In genomic region chr2:206856474-206856873, GRCh38 we compare ENCODE assay signal across 22 cellular contexts.
DNase-seq lines count a peak whose midpoint lies in the region; ATAC-seq and TF ChIP-seq lines count a peak whose summit lies in the region.
"Had no signal": no experiment of that assay in that cellular context is flagged by ENCODE, and none has a peak within 500 bp of the region (broad histone marks: within the 10 kb centered on the region; RNA-seq: fewer than 3 reads in every experiment).

No MANE protein-coding gene starts in this region.

- no peaks in the 10 kb centered on the region for H3K36me3 ChIP-seq in hepatocyte (replicated peaks; ENCODE audit: insufficient read depth, low read depth)
- H3K36me3 ChIP-seq: SJSA1 had no signal

- no peak for TF ChIP-seq POLR2A in GM18505 (IDR thresholded peaks at IDR 0.05; ENCODE audit: borderline replicate concordance, extremely low read depth, insufficient read depth, insufficient read length)

- no peak overlapping the region for H3K27ac ChIP-seq in hepatocyte
- H3K27ac ChIP-seq: SJSA1, skin epidermis had no signal

- no peak overlapping the region for H3K4me2 ChIP-seq in hepatocyte
- H3K4me2 ChIP-seq: GM23338 had no signal

- H3K79me2 ChIP-seq in hepatocyte: no peaks in the 10 kb centered on the region

- no peaks in the 10 kb centered on the region for H4K20me1 ChIP-seq in hepatocyte (ENCODE audit: insufficient read depth, poor library complexity, severe bottlenecking)

- intact Hi-C loops in activated T-helper 2 cell treated with anti-CD3 and anti-CD28 coated beads, Interferon-gamma antibody, Interleukin-2, Interleukin-4, amounts not matched to agents 10 μg/mL and 5 μg/mL and 100 μg/mL, durations not matched to agents 14 hours and 24 hours and 36 hours (cut with micrococcal nuclease): no loop called here

- no peak overlapping the region for H3K27ac Mint-ChIP-seq in activated T-helper 2 cell treated with anti-CD3 and anti-CD28 coated beads, Interferon-gamma antibody, Interleukin-2, Interleukin-4, amounts not matched to agents 10 μg/mL and 5 μg/mL and 100 μg/mL, durations not matched to agents 14 hours and 24 hours and 36 hours
- H3K27ac Mint-ChIP-seq: B cell, GM23338 had no signal

- H3K9me3 ChIP-seq in hepatocyte (ENCODE audit: low read depth): no peaks in the 10 kb centered on the region
- H3K9me3 ChIP-seq: SJSA1 had no signal

- H3K4me3 ChIP-seq in hepatocyte: no peak overlapping the region
- H3K4me3 ChIP-seq: GM23338, SJSA1, skin epidermis had no signal

- H2AFZ ChIP-seq in hepatocyte: no peak overlapping the region

- H3K27me3 Mint-ChIP-seq in activated T-helper 2 cell treated with anti-CD3 and anti-CD28 coated beads, Interferon-gamma antibody, Interleukin-2, Interleukin-4, amounts not matched to agents 10 μg/mL and 5 μg/mL and 100 μg/mL, durations not matched to agents 14 hours and 24 hours and 36 hours (ENCODE audit: low read depth): no peaks in the 10 kb centered on the region

- no peaks in the 10 kb centered on the region for H3K27me3 ChIP-seq in hepatocyte
- H3K27me3 ChIP-seq: SJSA1 had no signal

- no peak for TF ChIP-seq CTCF in hepatocyte (IDR thresholded peaks at IDR 0.05; ENCODE audit: poor library complexity)

- no peaks in the 10 kb centered on the region for H3K9me3 Mint-ChIP-seq in activated T-helper 2 cell treated with anti-CD3 and anti-CD28 coated beads, Interferon-gamma antibody, Interleukin-2, Interleukin-4, amounts not matched to agents 10 μg/mL and 5 μg/mL and 100 μg/mL, durations not matched to agents 14 hours and 24 hours and 36 hours
- H3K9me3 Mint-ChIP-seq: GM23338 had no signal

- no peaks in the 10 kb centered on the region for H3K9me2 ChIP-seq in hepatocyte (replicated peaks; ENCODE audit: insufficient read depth)

- no peak overlapping the region for H3K4me3 Mint-ChIP-seq in activated T-helper 2 cell treated with anti-CD3 and anti-CD28 coated beads, Interferon-gamma antibody, Interleukin-2, Interleukin-4, amounts not matched to agents 10 μg/mL and 5 μg/mL and 100 μg/mL, durations not matched to agents 14 hours and 24 hours and 36 hours (ENCODE audit: low read depth)
- H3K4me3 Mint-ChIP-seq: B cell, GM23338 had no signal

- peaks cover 17% of the 10 kb centered on the region for H3K4me1 Mint-ChIP-seq in activated T-helper 2 cell treated with anti-CD3 and anti-CD28 coated beads, Interferon-gamma antibody, Interleukin-2, Interleukin-4, amounts not matched to agents 10 μg/mL and 5 μg/mL and 100 μg/mL, durations not matched to agents 14 hours and 24 hours and 36 hours (ENCODE audit: low read depth)

- DNase-seq in AG20443 (ENCODE audit: low spot score) (peak; percentile 63), M059J (ENCODE audit: low read depth) (peak; percentile 11), dedifferentiated amniotic fluid mesenchymal stem cell (ENCODE audit: extremely low spot score) (peak; percentile 35), non-pigmented ciliary epithelial cell (ENCODE audit: low read depth) (peak; percentile 11), hepatocyte (ENCODE audit: low spot score) (no peak)
- DNase-seq in effector CD8-positive, alpha-beta T cell (lab: John Stamatoyannopoulos, UW): no peak
- no peak for DNase-seq in activated T-helper 2 cell treated with anti-CD3 and anti-CD28 coated beads, Interferon-gamma antibody, Interleukin-2, Interleukin-4, amounts not matched to agents 10 μg/mL and 5 μg/mL and 100 μg/mL, durations not matched to agents 14 hours and 24 hours and 36 hours (ENCODE audit: low spot score)
- DNase-seq: activated CD4-positive, alpha-beta T cell treated with anti-CD3 and anti-CD28 coated beads for 4 hours; activated CD8-positive, alpha-beta memory T cell treated with anti-CD3 and anti-CD28 coated beads, Interleukin-2, amount 50 U/mL, for 48 hours; KBM-7; NCI-H1092 treated with DMSO at 0.1 percent for 48 hours; NCI-H2107; OCI-M1; stimulated activated CD4-positive, alpha-beta T cell treated with anti-CD3 and anti-CD28 coated beads, Interleukin-4, amount 100 ng/mL, for 4 hours; stimulated activated CD8-positive, alpha-beta memory T cell treated with anti-CD3 and anti-CD28 coated beads, Interleukin-4, amount 100 ng/mL, for 48 hours; T1000 had no signal

- no peaks in the 10 kb centered on the region for H3K36me3 Mint-ChIP-seq in activated T-helper 2 cell treated with anti-CD3 and anti-CD28 coated beads, Interferon-gamma antibody, Interleukin-2, Interleukin-4, amounts not matched to agents 10 μg/mL and 5 μg/mL and 100 μg/mL, durations not matched to agents 14 hours and 24 hours and 36 hours (ENCODE audit: low read depth)

- no peaks in the 10 kb centered on the region for H3K4me1 ChIP-seq in hepatocyte (ENCODE audit: insufficient read depth)
- H3K4me1 ChIP-seq: SJSA1 had no signal

- no peak for ATAC-seq in GM18505 (IDR thresholded peaks at IDR 0.05; ENCODE audit: unreplicated experiment)
- ATAC-seq: esophagus mucosa, GM23338 had no signal

Comparison
In these comparisons a context has a peak if more than half of its experiments do, and no peak if none do; other contexts are left out.
1. DNase-seq: peak in AG20443 (single experiment), M059J (single experiment), dedifferentiated amniotic fluid mesenchymal stem cell (single experiment) and non-pigmented ciliary epithelial cell (single experiment); none in effector CD8-positive, alpha-beta T cell (single experiment), activated T-helper 2 cell treated with anti-CD3 and anti-CD28 coated beads, Interferon-gamma antibody, Interleukin-2, Interleukin-4, amounts not matched to agents 10 μg/mL and 5 μg/mL and 100 μg/mL, durations not matched to agents 14 hours and 24 hours and 36 hours (single experiment) and hepatocyte (single experiment).